Comparison of ENCODE assay signal across 14 cellular contexts in the genomic region with DNA sequence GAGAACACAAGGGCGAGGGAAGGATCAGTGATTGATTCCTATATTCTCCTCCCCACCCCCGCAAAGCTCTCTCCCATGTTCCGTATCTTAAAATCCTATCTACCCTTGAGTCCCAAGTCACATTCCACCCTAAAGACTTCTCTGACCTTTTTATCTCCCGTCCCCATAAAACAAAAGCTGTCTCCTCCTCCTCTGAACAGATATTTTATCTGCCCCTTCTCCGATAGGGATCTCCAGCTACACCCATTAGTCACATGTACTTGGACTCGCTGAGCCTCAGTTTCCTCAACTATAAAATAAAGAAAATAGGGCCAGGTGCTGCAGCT. TPM values are rescaled to one million over a fixed set of nuclear protein-coding genes. Genes with fewer than 3 reads are reported as not detected.
A peak's percentile ranks its signal among the peaks of the same experiment; 100 is the strongest.
DNase-seq lines count a peak whose midpoint lies in the region; ATAC-seq and TF ChIP-seq lines count a peak whose summit lies in the region.
"Had no signal": no experiment of that assay in that cellular context is flagged by ENCODE, and none has a peak within 500 bp of the region (broad histone marks: within the 10 kb centered on the region; RNA-seq: fewer than 3 reads in every experiment).

No MANE protein-coding gene starts in this region.

- no peaks in the 10 kb centered on the region for H3K9me3 Mint-ChIP-seq in CD4-positive, alpha-beta memory T cell
- no peaks in the 10 kb centered on the region for H3K9me3 Mint-ChIP-seq in progenitor cell of endocrine pancreas (ENCODE audit: low read depth)
- H3K9me3 Mint-ChIP-seq: CD4-positive, CD25-positive, alpha-beta regulatory T cell had no signal

- H3K27ac ChIP-seq in CD4-positive, alpha-beta memory T cell (ENCODE audit: low read depth, low read length), result no peak overlapping the region
- H3K27ac ChIP-seq in RWPE2 (ENCODE audit: poor library complexity, severe bottlenecking), result peak overlapping the region; percentile 70
- H3K27ac ChIP-seq in foreskin keratinocyte, result peak overlapping the region; percentile 65

- H3K36me3 ChIP-seq in CD4-positive, alpha-beta memory T cell (ENCODE audit: insufficient read depth, low read length), result peaks cover 41% of the 10 kb centered on the region
- H3K36me3 ChIP-seq in RWPE2 (ENCODE audit: low read depth), result peaks cover 33% of the 10 kb centered on the region

- no peaks in the 10 kb centered on the region for H3K9me3 ChIP-seq in CD4-positive, alpha-beta memory T cell (ENCODE audit: control insufficient read depth in 1 of 2, low read length in 2 of 2)
- H3K9me3 ChIP-seq in RWPE2 (ENCODE audit: severe bottlenecking), result no peaks in the 10 kb centered on the region

- H3K27me3 Mint-ChIP-seq in CD4-positive, alpha-beta memory T cell, result no peaks in the 10 kb centered on the region
- H3K27me3 Mint-ChIP-seq in progenitor cell of endocrine pancreas, result no peaks in the 10 kb centered on the region
- H3K27me3 Mint-ChIP-seq: CD4-positive, CD25-positive, alpha-beta regulatory T cell had no signal

- TF ChIP-seq CTCF in RWPE2 (IDR thresholded peaks at IDR 0.05; ENCODE audit: poor library complexity, severe bottlenecking) (no peak), foreskin keratinocyte (conservative IDR thresholded peaks at IDR 0.05) (no peak), progenitor cell of endocrine pancreas (IDR thresholded peaks at IDR 0.05; ENCODE audit: unreplicated experiment) (no peak)

- H3K4me3 Mint-ChIP-seq in CD4-positive, alpha-beta memory T cell, result peak overlapping the region in 1 of 8 donors; percentile 12
- no peak overlapping the region for H3K4me3 Mint-ChIP-seq in progenitor cell of endocrine pancreas (ENCODE audit: low read depth)

- no peak for DNase-seq in CD4-positive, alpha-beta memory T cell
- no peak for DNase-seq in RWPE2 (ENCODE audit: low spot score)
- no peak for DNase-seq in foreskin keratinocyte
- no peak for DNase-seq in progenitor cell of endocrine pancreas (ENCODE audit: low spot score, unreplicated experiment)
- no peak for DNase-seq in GM19240 (ENCODE audit: insufficient read length, low spot score)
- no peak for DNase-seq in SHP77 treated with DMSO at 0.1 percent for 48 hours (lab: John Stamatoyannopoulos, UW)
- DNase-seq: activated CD8-positive, alpha-beta memory T cell treated with anti-CD3 and anti-CD28 coated beads, Interleukin-2, amount 50 U/mL, for 4 hours; NCI-H2171; OCI-M1; stimulated activated CD4-positive, alpha-beta T cell treated with anti-CD3 and anti-CD28 coated beads, Interleukin-12 subunit alpha, Interleukin-12 subunit beta, amount 100 ng/mL, for 4 hours; T-helper 9 cell had no signal

- H3K27me3 ChIP-seq in CD4-positive, alpha-beta memory T cell (ENCODE audit: insufficient read depth, low read length), result no peaks in the 10 kb centered on the region
- H3K27me3 ChIP-seq in RWPE2 (ENCODE audit: insufficient read depth, poor library complexity, severe bottlenecking) (no peaks in the 10 kb centered on the region), foreskin keratinocyte (no peaks in the 10 kb centered on the region)

- H3K36me3 Mint-ChIP-seq in CD4-positive, alpha-beta memory T cell, result peaks cover 30 to 44% of the 10 kb centered on the region in 2 donors
- peaks cover 9% of the 10 kb centered on the region for H3K36me3 Mint-ChIP-seq in progenitor cell of endocrine pancreas (ENCODE audit: insufficient read depth)

- peak overlapping the region in 4 of 7 donors; percentile 0 to 45 (median 32) for H3K27ac Mint-ChIP-seq in CD4-positive, alpha-beta memory T cell
- peak overlapping the region; percentile 36 for H3K27ac Mint-ChIP-seq in progenitor cell of endocrine pancreas

- no peak overlapping the region for H3K4me3 ChIP-seq in CD4-positive, alpha-beta memory T cell (ENCODE audit: low read length in 2 of 2)
- H3K4me3 ChIP-seq in RWPE2 (ENCODE audit: severe bottlenecking), result no peak overlapping the region

- ATAC-seq in RWPE2 (ENCODE audit: low read depth) (no peak), foreskin keratinocyte (no peak), HG03025 (IDR thresholded peaks at IDR 0.05; ENCODE audit: low FRiP score, unreplicated experiment) (no peak), HG03342 (IDR thresholded peaks at IDR 0.05; ENCODE audit: unreplicated experiment) (no peak)

- peaks cover 18 to 55% (median 36%) of the 10 kb centered on the region in 4 donors for H3K4me1 Mint-ChIP-seq in CD4-positive, alpha-beta memory T cell
- peaks cover 8% of the 10 kb centered on the region for H3K4me1 Mint-ChIP-seq in progenitor cell of endocrine pancreas (ENCODE audit: low read depth)

- POLR2A ChIA-PET in CD4-positive, alpha-beta memory T cell (lab: Charles Lee; ENCODE audit: partially characterized antibody), result interaction anchor here (1.0 to 1.6 kb wide), 2 partner anchors 10 to 13 kb away, joined by 4 to 5 read pairs; a partner anchor contains a TSS

- intact Hi-C loops in CD4-positive, alpha-beta memory T cell (cut with micrococcal nuclease), result no loop called here

- H3K4me1 ChIP-seq in CD4-positive, alpha-beta memory T cell (ENCODE audit: insufficient read depth, low read length), result peaks cover 45% of the 10 kb centered on the region
- peaks cover 20% of the 10 kb centered on the region for H3K4me1 ChIP-seq in RWPE2 (ENCODE audit: insufficient read depth, poor library complexity, severe bottlenecking)
- peaks cover 27% of the 10 kb centered on the region for H3K4me1 ChIP-seq in foreskin keratinocyte

- CTCF ChIA-PET in CD4-positive, alpha-beta memory T cell (lab: Charles Lee; ENCODE audit: partially characterized antibody), result interaction anchor here (1.4 kb wide), 1 partner anchor 10 kb away, joined by 4 read pairs; no protein-coding TSS in a partner anchor

RNA-seq across cellular contexts. Expression of a gene that starts 12.8 kb away (rescaled TPM):
- total RNA-seq in CD4-positive, alpha-beta memory T cell, result 100 to 1,000 TPM; 114 to 118 TPM
- 10 to 100 TPM; 49.2 to 49.6 TPM for polyA plus RNA-seq in CD4-positive, alpha-beta memory T cell
- 34.0 and 34.6 TPM in 2 replicates for total RNA-seq in foreskin keratinocyte
- polyA plus RNA-seq in foreskin keratinocyte, result 16.5 and 17.5 TPM in 2 replicates
- total RNA-seq in progenitor cell of endocrine pancreas, result 87.5 and 89.9 TPM in 2 replicates

RNA-seq across cellular contexts. Expression of a gene that starts 44.5 kb away (rescaled TPM):
- 10 to 100 TPM; 19.7 to 24.7 TPM for total RNA-seq in CD4-positive, alpha-beta memory T cell
- 10 to 100 TPM; 11.4 to 13.0 TPM for polyA plus RNA-seq in CD4-positive, alpha-beta memory T cell
- total RNA-seq in foreskin keratinocyte (15.9 and 17.0 TPM in 2 replicates), progenitor cell of endocrine pancreas (24.9 and 28.3 TPM in 2 replicates)
- polyA plus RNA-seq in foreskin keratinocyte, result 13.2 and 13.5 TPM in 2 replicates

RNA-seq across cellular contexts. Expression of a gene that starts 59.6 kb away (rescaled TPM):
- total RNA-seq in CD4-positive, alpha-beta memory T cell, result 10 to 100 TPM; 13.6 to 16.0 TPM
- polyA plus RNA-seq in CD4-positive, alpha-beta memory T cell, result 10 to 100 TPM; 11.4 to 15.6 TPM
- total RNA-seq in foreskin keratinocyte (30.5 and 39.1 TPM in 2 replicates), progenitor cell of endocrine pancreas (24.7 and 26.6 TPM in 2 replicates)
- polyA plus RNA-seq in foreskin keratinocyte, result 25.3 and 28.8 TPM in 2 replicates
